8 cellular contexts compared by ENCODE assay signal in genomic region chr10:100057948-100058347, GRCh38. TPM values are rescaled to one million over a fixed set of nuclear protein-coding genes. Genes with fewer than 3 reads are reported as not detected.
"Had no signal": no experiment of that assay in that cellular context is flagged by ENCODE, and none has a peak within 500 bp of the region (broad histone marks: within the 10 kb centered on the region; RNA-seq: fewer than 3 reads in every experiment).

No MANE protein-coding gene starts in this region.

- H3K4me3 Mint-ChIP-seq: IgD-negative memory B cell had no signal

- ATAC-seq: HepG2, K562 had no signal

- H3K36me3 Mint-ChIP-seq: IgD-negative memory B cell had no signal

- H3K4me1 Mint-ChIP-seq: IgD-negative memory B cell had no signal

- H3K27ac ChIP-seq: HL-60 had no signal

- H3K4me3 ChIP-seq: K562 had no signal

- H3K27ac Mint-ChIP-seq: IgD-negative memory B cell had no signal

- DNase-seq: IMR-90, KBM-7 had no signal

RNA-seq across cellular contexts. Expression of gene CPN1, which starts 23.7 kb away (rescaled TPM):
- total RNA-seq: HT-29, HT1080, IMR-90, K562 had no signal
- polyA plus RNA-seq: IgD-negative memory B cell, IMR-90 had no signal
